In the genomic region with DNA sequence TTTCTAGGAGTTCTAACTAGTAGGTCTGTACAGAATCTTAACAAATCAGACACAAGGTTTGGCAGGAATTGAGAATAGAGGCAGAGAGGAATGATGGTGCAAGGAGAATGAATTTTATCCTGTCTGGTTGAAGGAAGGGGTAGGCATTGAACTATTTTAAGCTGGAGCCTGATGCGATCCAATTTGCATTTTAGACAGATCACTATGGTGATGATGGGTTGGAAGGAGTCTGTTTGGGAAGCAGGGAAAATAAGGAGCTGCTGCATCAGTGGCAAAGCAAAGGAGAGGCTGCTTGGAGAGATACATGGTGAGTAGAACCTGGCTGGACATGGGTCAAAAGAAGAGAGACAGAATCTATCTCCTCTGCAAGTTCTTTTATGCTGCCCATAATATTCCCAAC, we compare ENCODE assay signal across 19 cellular contexts.
A peak's percentile ranks its signal among the peaks of the same experiment; 100 is the strongest.
DNase-seq lines count a peak whose midpoint lies in the region; ATAC-seq and TF ChIP-seq lines count a peak whose summit lies in the region.
"Had no signal": no experiment of that assay in that cellular context is flagged by ENCODE, and none has a peak within 500 bp of the region (broad histone marks: within the 10 kb centered on the region; RNA-seq: fewer than 3 reads in every experiment).

No MANE protein-coding gene starts in this region.

- H4K20me1 ChIP-seq in GM23338 (replicated peaks; ENCODE audit: insufficient read depth) (no peaks in the 10 kb centered on the region), neural cell (ENCODE audit: insufficient read depth) (no peaks in the 10 kb centered on the region)

- no peaks in the 10 kb centered on the region for H3K27me3 Mint-ChIP-seq in GM23338 (ENCODE audit: insufficient read depth, low read depth, poor library complexity)
- H3K27me3 Mint-ChIP-seq in chondrocyte (ENCODE audit: low read depth) = no peaks in the 10 kb centered on the region
- H3K27me3 Mint-ChIP-seq in CD4-positive, alpha-beta T cell = no peaks in the 10 kb centered on the region
- H3K27me3 Mint-ChIP-seq: IgD-negative memory B cell had no signal

- DNase-seq in GM23338 (ENCODE audit: low spot score) (no peak), chondrocyte (ENCODE audit: low spot score) (no peak), NK-92 (lab: John Stamatoyannopoulos, UW; ENCODE audit: unreplicated experiment) (no peak)
- DNase-seq in activated T-cell treated with anti-CD3 and anti-CD28 coated beads, Interleukin-2, amount 50 U/mL, for 1 hour = no peak
- DNase-seq in CD4-positive, alpha-beta T cell = no peak
- DNase-seq: C1 segment of cervical spinal cord; Calu3; CD8-positive, alpha-beta memory T cell; NCI-H1105; NCI-H146; NCI-H2029 treated with DMSO at 0.1 percent for 48 hours; NCI-H345; NCI-H524; NCI-H82; OCI-M1; SJCRH30 had no signal

- no peak overlapping the region for H3K27ac Mint-ChIP-seq in GM23338
- peak overlapping the region; percentile 37 for H3K27ac Mint-ChIP-seq in chondrocyte (ENCODE audit: unreplicated experiment)
- H3K27ac Mint-ChIP-seq in CD4-positive, alpha-beta T cell = no peak overlapping the region
- H3K27ac Mint-ChIP-seq: IgD-negative memory B cell had no signal

- no peak for TF ChIP-seq RAD21 in neural cell (conservative IDR thresholded peaks at IDR 0.05)

- H3K9me3 Mint-ChIP-seq in GM23338 (peaks cover 26% of the 10 kb centered on the region), chondrocyte (ENCODE audit: low read depth) (peaks cover 9% of the 10 kb centered on the region)
- peaks cover 12% of the 10 kb centered on the region for H3K9me3 Mint-ChIP-seq in CD4-positive, alpha-beta T cell

- H3K4me3 ChIP-seq in GM23338 = no peak overlapping the region
- H3K4me3 ChIP-seq in neural cell (ENCODE audit: low read length) = peak overlapping the region; percentile 15
- H3K4me3 ChIP-seq: SJCRH30 had no signal

- H3K4me2 ChIP-seq in GM23338 (no peak overlapping the region), neural cell (ENCODE audit: low read length) (peak overlapping the region; percentile 0)

- H3K4me3 Mint-ChIP-seq in GM23338 (no peak overlapping the region), chondrocyte (ENCODE audit: unreplicated experiment) (no peak overlapping the region)
- no peak overlapping the region for H3K4me3 Mint-ChIP-seq in CD4-positive, alpha-beta T cell
- H3K4me3 Mint-ChIP-seq: CD8-positive, alpha-beta memory T cell; IgD-negative memory B cell had no signal

- H3K27me3 ChIP-seq in GM23338 (ENCODE audit: insufficient read depth) = no peaks in the 10 kb centered on the region
- no peaks in the 10 kb centered on the region for H3K27me3 ChIP-seq in neural cell (ENCODE audit: insufficient read depth, low read depth, low read length)
- no peaks in the 10 kb centered on the region for H3K27me3 ChIP-seq in CD4-positive, alpha-beta T cell (ENCODE audit: control insufficient read depth, insufficient read depth, low read length)
- H3K27me3 ChIP-seq: SJCRH30 had no signal

- H3K4me1 ChIP-seq in GM23338 (ENCODE audit: insufficient read depth) = peaks cover 7% of the 10 kb centered on the region; the same call in 1 of the 2 replicates

- H3K4me1 Mint-ChIP-seq in GM23338 (peaks cover 7% of the 10 kb centered on the region; the same call in 1 of the 3 replicates), chondrocyte (ENCODE audit: low read depth) (peaks cover 31% of the 10 kb centered on the region)
- no peaks in the 10 kb centered on the region for H3K4me1 Mint-ChIP-seq in CD4-positive, alpha-beta T cell (ENCODE audit: low read depth)
- H3K4me1 Mint-ChIP-seq: CD8-positive, alpha-beta memory T cell; IgD-negative memory B cell had no signal

- no peak overlapping the region for H3K9ac ChIP-seq in neural cell (ENCODE audit: low read length)

- TF ChIP-seq EP300 in neural cell (conservative IDR thresholded peaks at IDR 0.05; ENCODE audit: poor library complexity, severe bottlenecking) = no peak

- H3K27ac ChIP-seq in GM23338 (ENCODE audit: low read depth) = no peak overlapping the region
- no peak overlapping the region for H3K27ac ChIP-seq in neural cell (ENCODE audit: low read length)
- no peak overlapping the region for H3K27ac ChIP-seq in CD4-positive, alpha-beta T cell (ENCODE audit: low read depth, low read length)
- H3K27ac ChIP-seq: SJCRH30 had no signal

- intact Hi-C loops in CD4-positive, alpha-beta T cell (cut with DNase I, micrococcal nuclease) = no loop called here

- H3K9me2 ChIP-seq in GM23338 (ENCODE audit: insufficient read depth) (peaks cover 11% of the 10 kb centered on the region; the same call in 1 of the 2 replicates), neural cell (ENCODE audit: insufficient read depth, low read length) (no peaks in the 10 kb centered on the region)

- H3K36me3 ChIP-seq in GM23338 (ENCODE audit: insufficient read depth) = no peaks in the 10 kb centered on the region
- no peaks in the 10 kb centered on the region for H3K36me3 ChIP-seq in neural cell (ENCODE audit: insufficient read depth, low read length)
- H3K36me3 ChIP-seq: SJCRH30 had no signal

- TF ChIP-seq CTCF in GM23338 (conservative IDR thresholded peaks at IDR 0.05; ENCODE audit: low read depth in 2 of 2) (no peak), chondrocyte (IDR thresholded peaks at IDR 0.05) (no peak), neural cell (IDR thresholded peaks at IDR 0.05; ENCODE audit: poor library complexity, severe bottlenecking) (no peak)
- no peak for TF ChIP-seq CTCF in CD4-positive, alpha-beta T cell (IDR thresholded peaks at IDR 0.05)

- H3K79me2 ChIP-seq in GM23338 (replicated peaks; ENCODE audit: insufficient read depth) = no peaks in the 10 kb centered on the region
- no peaks in the 10 kb centered on the region for H3K79me2 ChIP-seq in neural cell (replicated peaks; ENCODE audit: insufficient read depth, low read length)

- H3K36me3 Mint-ChIP-seq in GM23338 (ENCODE audit: low read depth) = peaks cover 16% of the 10 kb centered on the region
- H3K36me3 Mint-ChIP-seq in chondrocyte (ENCODE audit: low read depth) = peaks cover 8% of the 10 kb centered on the region
- H3K36me3 Mint-ChIP-seq in CD4-positive, alpha-beta T cell (ENCODE audit: low read depth) = no peaks in the 10 kb centered on the region

- POLR2A ChIA-PET in CD4-positive, alpha-beta T cell (lab: Charles Lee) = no interaction called here

- H2AFZ ChIP-seq in GM23338 = 0 out of 2 replicates have a peak overlapping the region, but pooled peaks have one; percentile 38
- no peak overlapping the region for H2AFZ ChIP-seq in neural cell (ENCODE audit: low read depth, low read length)

- H3K9me3 ChIP-seq in neural cell (ENCODE audit: low read length) = no peaks in the 10 kb centered on the region
- peaks cover 15% of the 10 kb centered on the region for H3K9me3 ChIP-seq in CD4-positive, alpha-beta T cell (ENCODE audit: control insufficient read depth, low read length)

- no peaks in the 10 kb centered on the region for H3F3A ChIP-seq in GM23338 (replicated peaks; ENCODE audit: low read depth)
- no peaks in the 10 kb centered on the region for H3F3A ChIP-seq in neural cell (ENCODE audit: insufficient read depth, low read length, poor library complexity, severe bottlenecking)

- CTCF ChIA-PET in CD4-positive, alpha-beta T cell (lab: Charles Lee) = no interaction called here

- ATAC-seq in GM23338 (no peak), HG02759 (IDR thresholded peaks at IDR 0.05; ENCODE audit: unreplicated experiment) (no peak)
- no peak for ATAC-seq in CD4-positive, alpha-beta T cell (ENCODE audit: poor library complexity)

TF ChIP-seq in GM23338, 12 proteins besides CTCF, POLR2A, EP300 and RAD21 (continues in another document):
- no peak for TF ChIP-seq EZH2phosphoT487 (IDR thresholded peaks at IDR 0.05; ENCODE audit: unreplicated experiment)
- TF ChIP-seq ZNF114 (CRISPR knock-in tag; IDR thresholded peaks at IDR 0.05) = no peak
- TF ChIP-seq EZH2 (IDR thresholded peaks at IDR 0.05; ENCODE audit: low read depth, unreplicated experiment) = no peak
- TF ChIP-seq, protein P1, sequence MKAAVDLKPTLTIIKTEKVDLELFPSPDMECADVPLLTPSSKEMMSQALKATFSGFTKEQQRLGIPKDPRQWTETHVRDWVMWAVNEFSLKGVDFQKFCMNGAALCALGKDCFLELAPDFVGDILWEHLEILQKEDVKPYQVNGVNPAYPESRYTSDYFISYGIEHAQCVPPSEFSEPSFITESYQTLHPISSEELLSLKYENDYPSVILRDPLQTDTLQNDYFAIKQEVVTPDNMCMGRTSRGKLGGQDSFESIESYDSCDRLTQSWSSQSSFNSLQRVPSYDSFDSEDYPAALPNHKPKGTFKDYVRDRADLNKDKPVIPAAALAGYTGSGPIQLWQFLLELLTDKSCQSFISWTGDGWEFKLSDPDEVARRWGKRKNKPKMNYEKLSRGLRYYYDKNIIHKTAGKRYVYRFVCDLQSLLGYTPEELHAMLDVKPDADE (IDR thresholded peaks at IDR 0.05) = no peak

TF ChIP-seq in neural cell, 6 proteins besides CTCF, POLR2A, EP300 and RAD21:
- no peak for TF ChIP-seq EZH2 (IDR thresholded peaks at IDR 0.05; ENCODE audit: borderline replicate concordance, insufficient read depth, low read length, poor library complexity, severe bottlenecking)
- no peak for TF ChIP-seq SMC3 (conservative IDR thresholded peaks at IDR 0.05; ENCODE audit: poor library complexity)
- TF ChIP-seq MXI1 (conservative IDR thresholded peaks at IDR 0.05; ENCODE audit: poor library complexity, severe bottlenecking) = no peak
- TF ChIP-seq POLR2AphosphoS5 (IDR thresholded peaks at IDR 0.05) = no peak
- TF ChIP-seq TAF1 (IDR thresholded peaks at IDR 0.05; ENCODE audit: low read depth) = no peak
- TF ChIP-seq, protein P2, sequence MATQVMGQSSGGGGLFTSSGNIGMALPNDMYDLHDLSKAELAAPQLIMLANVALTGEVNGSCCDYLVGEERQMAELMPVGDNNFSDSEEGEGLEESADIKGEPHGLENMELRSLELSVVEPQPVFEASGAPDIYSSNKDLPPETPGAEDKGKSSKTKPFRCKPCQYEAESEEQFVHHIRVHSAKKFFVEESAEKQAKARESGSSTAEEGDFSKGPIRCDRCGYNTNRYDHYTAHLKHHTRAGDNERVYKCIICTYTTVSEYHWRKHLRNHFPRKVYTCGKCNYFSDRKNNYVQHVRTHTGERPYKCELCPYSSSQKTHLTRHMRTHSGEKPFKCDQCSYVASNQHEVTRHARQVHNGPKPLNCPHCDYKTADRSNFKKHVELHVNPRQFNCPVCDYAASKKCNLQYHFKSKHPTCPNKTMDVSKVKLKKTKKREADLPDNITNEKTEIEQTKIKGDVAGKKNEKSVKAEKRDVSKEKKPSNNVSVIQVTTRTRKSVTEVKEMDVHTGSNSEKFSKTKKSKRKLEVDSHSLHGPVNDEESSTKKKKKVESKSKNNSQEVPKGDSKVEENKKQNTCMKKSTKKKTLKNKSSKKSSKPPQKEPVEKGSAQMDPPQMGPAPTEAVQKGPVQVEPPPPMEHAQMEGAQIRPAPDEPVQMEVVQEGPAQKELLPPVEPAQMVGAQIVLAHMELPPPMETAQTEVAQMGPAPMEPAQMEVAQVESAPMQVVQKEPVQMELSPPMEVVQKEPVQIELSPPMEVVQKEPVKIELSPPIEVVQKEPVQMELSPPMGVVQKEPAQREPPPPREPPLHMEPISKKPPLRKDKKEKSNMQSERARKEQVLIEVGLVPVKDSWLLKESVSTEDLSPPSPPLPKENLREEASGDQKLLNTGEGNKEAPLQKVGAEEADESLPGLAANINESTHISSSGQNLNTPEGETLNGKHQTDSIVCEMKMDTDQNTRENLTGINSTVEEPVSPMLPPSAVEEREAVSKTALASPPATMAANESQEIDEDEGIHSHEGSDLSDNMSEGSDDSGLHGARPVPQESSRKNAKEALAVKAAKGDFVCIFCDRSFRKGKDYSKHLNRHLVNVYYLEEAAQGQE (IDR thresholded peaks at IDR 0.05; ENCODE audit: borderline replicate concordance) = no peak
